ENCODE assay signal across 13 cellular contexts in genomic region chr14:55123101-55123500, GRCh38. TPM values are rescaled to one million over a fixed set of nuclear protein-coding genes. Genes with fewer than 3 reads are reported as not detected.
DNase-seq lines count a peak whose midpoint lies in the region; ATAC-seq, FAIRE-seq and TF ChIP-seq lines count a peak whose summit lies in the region.
"Had no signal": no experiment of that assay in that cellular context is flagged by ENCODE, and none has a peak within 500 bp of the region (broad histone marks: within the 10 kb centered on the region; RNA-seq: fewer than 3 reads in every experiment).

No MANE protein-coding gene starts in this region.

- H3K9me3 Mint-ChIP-seq in dendritic cell treated with granulocyte-macrophage colony-stimulating factor and Interleukin-4, amounts not matched to agents 40 ng/mL and 50 ng/mL, for 4 days = no peaks in the 10 kb centered on the region
- H3K9me3 Mint-ChIP-seq: activated naive CD8-positive, alpha-beta T cell treated with anti-CD3 and anti-CD28 coated beads, Interleukin-2, amount 10 ng/mL, durations not matched to agents 7 days and 5 days; naive thymus-derived CD8-positive, alpha-beta T cell; T-helper 1 cell treated with Interleukin-12 subunit alpha and Interleukin-12 subunit beta and Interleukin-4 antibody, amounts not matched to agents 30 μg/mL and 1 μg/mL, for 36 hours had no signal

- no peaks in the 10 kb centered on the region for H3K27me3 Mint-ChIP-seq in dendritic cell treated with granulocyte-macrophage colony-stimulating factor and Interleukin-4, amounts not matched to agents 40 ng/mL and 50 ng/mL, for 4 days

- peaks cover 11% of the 10 kb centered on the region for H3K4me1 ChIP-seq in A673 (ENCODE audit: insufficient read depth, low read length, poor library complexity, severe bottlenecking)

- intact Hi-C loops in A673 (cut with micrococcal nuclease; ENCODE audit: unreplicated experiment) = no loop called here
- intact Hi-C loops in dendritic cell treated with granulocyte-macrophage colony-stimulating factor and Interleukin-4, amounts not matched to agents 40 ng/mL and 50 ng/mL, for 4 days (cut with micrococcal nuclease) = loop anchor here (2.0 kb wide), 1 partner anchor 14 kb away; no protein-coding TSS in a partner anchor

- H3K27ac ChIP-seq in A673 (ENCODE audit: low read depth, low read length, poor library complexity, severe bottlenecking) = no peak overlapping the region

- peak; percentile 35 for DNase-seq in A673 (ENCODE audit: low spot score)
- peak; percentile 81 for DNase-seq in HTR-8/SVneo (ENCODE audit: insufficient read length, low spot score)
- peak; percentile 74 for DNase-seq in myocyte (ENCODE audit: low read depth)
- DNase-seq in superior temporal gyrus (ENCODE audit: extremely low spot score) = no peak
- DNase-seq in epidermal melanocyte (ENCODE audit: insufficient read length, low spot score) = no peak
- DNase-seq in stimulated activated naive CD4-positive, alpha-beta T cell (lab: John Stamatoyannopoulos, UW) = no peak
- DNase-seq: activated naive CD8-positive, alpha-beta T cell treated with anti-CD3 and anti-CD28 coated beads, Interleukin-2, amount 10 ng/mL, durations not matched to agents 7 days and 5 days; DMS79; naive thymus-derived CD8-positive, alpha-beta T cell; stimulated activated naive CD4-positive, alpha-beta T cell treated with Interleukin-2 at 50 U/mL for 16 hours had no signal

- H3K36me3 ChIP-seq in A673 (ENCODE audit: insufficient read depth, low read length, poor library complexity, severe bottlenecking) = no peaks in the 10 kb centered on the region

- peaks cover 89% of the 10 kb centered on the region for H3K4me1 Mint-ChIP-seq in dendritic cell treated with granulocyte-macrophage colony-stimulating factor and Interleukin-4, amounts not matched to agents 40 ng/mL and 50 ng/mL, for 4 days (ENCODE audit: low read depth)

- no peaks in the 10 kb centered on the region for H3K27me3 ChIP-seq in A673 (replicated peaks; ENCODE audit: insufficient read depth, low read depth, low read length, poor library complexity)

- no peak overlapping the region for H3K4me3 ChIP-seq in A673 (ENCODE audit: low read depth, low read length, poor library complexity, severe bottlenecking)

- peak overlapping the region; percentile 83 for H3K27ac Mint-ChIP-seq in dendritic cell treated with granulocyte-macrophage colony-stimulating factor and Interleukin-4, amounts not matched to agents 40 ng/mL and 50 ng/mL, for 4 days
- H3K27ac Mint-ChIP-seq: activated naive CD8-positive, alpha-beta T cell treated with anti-CD3 and anti-CD28 coated beads, Interleukin-2, amount 10 ng/mL, durations not matched to agents 7 days and 5 days; T-helper 1 cell treated with Interleukin-12 subunit alpha and Interleukin-12 subunit beta and Interleukin-4 antibody, amounts not matched to agents 30 μg/mL and 1 μg/mL, for 36 hours had no signal

- peak; percentile 98 for FAIRE-seq in HTR-8/SVneo (lab: Jason Lieb, UNC)

- TF ChIP-seq CTCF in A673 (conservative IDR thresholded peaks at IDR 0.05; ENCODE audit: low read depth, low read length) = no peak

- H3K36me3 Mint-ChIP-seq in dendritic cell treated with granulocyte-macrophage colony-stimulating factor and Interleukin-4, amounts not matched to agents 40 ng/mL and 50 ng/mL, for 4 days (ENCODE audit: low read depth) = no peaks in the 10 kb centered on the region
- H3K36me3 Mint-ChIP-seq: activated naive CD8-positive, alpha-beta T cell treated with anti-CD3 and anti-CD28 coated beads, Interleukin-2, amount 10 ng/mL, durations not matched to agents 7 days and 5 days; naive thymus-derived CD8-positive, alpha-beta T cell had no signal

- BruUV-seq in A673 (replicated peaks; lab: Mats Ljungman, UMichigan) = no TSS peak

- H3K4me3 Mint-ChIP-seq in dendritic cell treated with granulocyte-macrophage colony-stimulating factor and Interleukin-4, amounts not matched to agents 40 ng/mL and 50 ng/mL, for 4 days = no peak overlapping the region
- H3K4me3 Mint-ChIP-seq: activated naive CD8-positive, alpha-beta T cell treated with anti-CD3 and anti-CD28 coated beads, Interleukin-2, amount 10 ng/mL, durations not matched to agents 7 days and 5 days; naive thymus-derived CD8-positive, alpha-beta T cell; T-helper 1 cell treated with Interleukin-12 subunit alpha and Interleukin-12 subunit beta and Interleukin-4 antibody, amounts not matched to agents 30 μg/mL and 1 μg/mL, for 36 hours had no signal

- ATAC-seq in HG03175 (IDR thresholded peaks at IDR 0.05; ENCODE audit: unreplicated experiment) = no peak
- ATAC-seq: naive thymus-derived CD8-positive, alpha-beta T cell had no signal

- CTCF ChIA-PET in A673 (lab: Charles Lee) = no interaction called here

- POLR2A ChIA-PET in A673 (lab: Charles Lee; ENCODE audit: low non-redundant PET) = no interaction called here

- H3K9me3 ChIP-seq in A673 (ENCODE audit: low read depth, low read length, poor library complexity, severe bottlenecking) = no peaks in the 10 kb centered on the region

RNA-seq across cellular contexts. Expression of gene LGALS3, which starts 6.0 kb away (rescaled TPM):
- total RNA-seq in A673 (2021) = 11.0 and 13.3 TPM in 2 replicates
- 223 and 256 TPM in 2 replicates for total RNA-seq in myocyte
- 141 TPM for polyA plus RNA-seq in myocyte (2012)

Comparison
In these comparisons a context has a peak if more than half of its experiments do, and no peak if none do; other contexts are left out.
1. DNase-seq: peak in A673 (single experiment), HTR-8/SVneo (single experiment) and myocyte (single experiment); none in superior temporal gyrus (single experiment), epidermal melanocyte (single experiment) and stimulated activated naive CD4-positive, alpha-beta T cell (0 of 6).
2. RNA of gene LGALS3, which starts 6.0 kb away (total RNA-seq): 223 to 256 TPM in myocyte; 11.0 to 13.3 TPM in A673; every median in the first group is over 10 times any median in the second.